ENCODE assay signal across 14 cellular contexts in genomic region chr3:13299531-13300155, GRCh38.
"Had no signal": no experiment of that assay in that cellular context is flagged by ENCODE, and none has a peak within 500 bp of the region (broad histone marks: within the 10 kb centered on the region; RNA-seq: fewer than 3 reads in every experiment).

No MANE protein-coding gene starts in this region.

- H3K27ac ChIP-seq: ascending aorta, esophagus muscularis mucosa, testis, vagina had no signal

- ATAC-seq: activated naive CD4-positive, alpha-beta T cell treated with anti-CD3 and anti-CD28 coated beads, Interleukin-2, amount 50 U/mL, for 72 hours; naive thymus-derived CD4-positive, alpha-beta T cell; WTC11 had no signal

- H3K9me3 ChIP-seq: ascending aorta, esophagus muscularis mucosa, testis, vagina had no signal

- H3K36me3 ChIP-seq: ascending aorta, esophagus muscularis mucosa, vagina had no signal

- DNase-seq: activated T-cell treated with anti-CD3 and anti-CD28 coated beads, Interleukin-2, amount 50 U/mL, for 1 hour; central memory CD4-positive, alpha-beta T cell; effector memory CD4-positive, alpha-beta T cell; naive thymus-derived CD4-positive, alpha-beta T cell; stimulated activated CD4-positive, alpha-beta T cell treated with anti-CD3 and anti-CD28 coated beads, Interleukin-4, amount 100 ng/mL, for 1 hour; stimulated activated naive CD4-positive, alpha-beta T cell; T1000; testis had no signal

- H3K4me3 ChIP-seq: ascending aorta, esophagus muscularis mucosa, lung, testis, vagina had no signal

- H3K4me1 ChIP-seq: vagina had no signal

- H3K27me3 ChIP-seq: ascending aorta, testis, vagina had no signal
